Comparison of ENCODE assay signal across 8 cellular contexts in genomic region chr3:172709776-172710708, GRCh38. TPM values are rescaled to one million over a fixed set of nuclear protein-coding genes. Genes with fewer than 3 reads are reported as not detected.
DNase-seq lines count a peak whose midpoint lies in the region; ATAC-seq and TF ChIP-seq lines count a peak whose summit lies in the region.

No MANE protein-coding gene starts in this region.

- H3K4me3 ChIP-seq in AG04449 (ENCODE audit: low read depth, low read length): peak overlapping the region; percentile 94
- H3K4me3 ChIP-seq in epithelial cell of proximal tubule (ENCODE audit: low read depth, low read length): peak overlapping the region; percentile 87
- peak overlapping the region; percentile 51 to 67 (median 60) for H3K4me3 ChIP-seq in transverse colon

- H3K9me3 ChIP-seq in KOPT-K1 (ENCODE audit: insufficient read depth, low read length, poor library complexity, severe bottlenecking) (no peaks in the 10 kb centered on the region), transverse colon (no peaks in the 10 kb centered on the region)

- peaks cover 19% of the 10 kb centered on the region for H3K4me1 Mint-ChIP-seq in activated CD4-positive, alpha-beta memory T cell treated with anti-CD3 and anti-CD28 coated beads for 36 hours (ENCODE audit: low read depth)

- TF ChIP-seq CTCF in AG04449 (IDR thresholded peaks at IDR 0.05; ENCODE audit: insufficient read depth, low read length, missing control alignments) (no peak), epithelial cell of proximal tubule (conservative IDR thresholded peaks at IDR 0.05; ENCODE audit: low read depth, low read length) (no peak), transverse colon (IDR thresholded peaks at IDR 0.05) (no peak)

- H3K9me3 Mint-ChIP-seq in activated CD4-positive, alpha-beta memory T cell treated with anti-CD3 and anti-CD28 coated beads for 36 hours: no peaks in the 10 kb centered on the region

- intact Hi-C loops in activated CD4-positive, alpha-beta memory T cell treated with anti-CD3 and anti-CD28 coated beads for 36 hours (cut with micrococcal nuclease): no loop called here
- intact Hi-C loops in transverse colon (cut with DNase I; ENCODE audit: low total_unique reads): no loop called here

- peak; percentile 1 for ATAC-seq in GM18498 (IDR thresholded peaks at IDR 0.05; ENCODE audit: unreplicated experiment)
- no peak for ATAC-seq in HG02870 (IDR thresholded peaks at IDR 0.05; ENCODE audit: unreplicated experiment)

- peak; percentile 33 for TF ChIP-seq POLR2A in transverse colon (IDR thresholded peaks at IDR 0.05)

- H3K36me3 ChIP-seq in KOPT-K1 (ENCODE audit: insufficient read depth, low read length) (no peaks in the 10 kb centered on the region), transverse colon (no peaks in the 10 kb centered on the region)

- H3K36me3 Mint-ChIP-seq in activated CD4-positive, alpha-beta memory T cell treated with anti-CD3 and anti-CD28 coated beads for 36 hours: no peaks in the 10 kb centered on the region

- POLR2A ChIA-PET in AG04449 (lab: Yijun Ruan, JAX): interaction anchor here (0.8 to 2.3 kb wide), 2 partner anchors 39 to 78 kb away, joined by 3 to 14 read pairs; partner anchors contain the start of gene ECT2
- POLR2A ChIA-PET in activated CD4-positive, alpha-beta memory T cell treated with anti-CD3 and anti-CD28 coated beads for 36 hours (lab: Charles Lee): interaction anchor here (1.0 kb wide), 1 partner anchor 20 kb away, joined by 4 read pairs; no protein-coding TSS in a partner anchor

- no peaks in the 10 kb centered on the region for H3K27me3 ChIP-seq in transverse colon

- in situ Hi-C loops in transverse colon (cut with MboI; ENCODE audit: low pct_ligation_motif_present in 1 of 4, low pct_unique_long_range_greater_than_20kb in 1 of 4, low sequenced_read_pairs in 3 of 4): no loop called here

- TF ChIP-seq EP300 in transverse colon (IDR thresholded peaks at IDR 0.05; ENCODE audit: low read depth): no peak

- 1 to 2% methylated on average over 6 to 21 of the region's 21 CpGs for WGBS in transverse colon (ENCODE audit: low coverage in 1 of 2), 2 donors

- peak overlapping the region; percentile 51 for H3K27ac ChIP-seq in KOPT-K1 (ENCODE audit: low read depth, low read length, poor library complexity, severe bottlenecking)
- H3K27ac ChIP-seq in transverse colon: peak overlapping the region; percentile 89 to 93 (median 90)

- peaks cover 0 to 48% (median 22%) of the 10 kb centered on the region in 4 donors for H3K4me1 ChIP-seq in transverse colon

- H3K27me3 Mint-ChIP-seq in activated CD4-positive, alpha-beta memory T cell treated with anti-CD3 and anti-CD28 coated beads for 36 hours: no peaks in the 10 kb centered on the region

- DNase-seq in AG04449 (ENCODE audit: low read depth, low spot score) (no peak), epithelial cell of proximal tubule (ENCODE audit: low read depth) (no peak), mucosa of gallbladder (ENCODE audit: low spot score) (peak; percentile 25), transverse colon (peak; percentile 41)
- DNase-seq in activated CD4-positive, alpha-beta memory T cell treated with anti-CD3 and anti-CD28 coated beads for 36 hours: peak; percentile 21

- peak overlapping the region; percentile 91 for H3K4me3 Mint-ChIP-seq in activated CD4-positive, alpha-beta memory T cell treated with anti-CD3 and anti-CD28 coated beads for 36 hours

- no peak overlapping the region for H3K27ac Mint-ChIP-seq in activated CD4-positive, alpha-beta memory T cell treated with anti-CD3 and anti-CD28 coated beads for 36 hours

- CTCF ChIA-PET in AG04449 (lab: Yijun Ruan, JAX): interaction anchor here (0.6 to 2.5 kb wide), 11 partner anchors 10 to 79 kb away, joined by 3 to 10 read pairs (median 3); partner anchors contain the start of gene ECT2
- CTCF ChIA-PET in activated CD4-positive, alpha-beta memory T cell treated with anti-CD3 and anti-CD28 coated beads for 36 hours (lab: Charles Lee): interaction anchor here (0.7 to 3.6 kb wide), 10 partner anchors 25 to 114 kb away, joined by 3 to 34 read pairs (median 4); partner anchors contain the start of gene ECT2

RNA-seq across cellular contexts. Expression of gene NCEH1, which starts 0.8 kb away (rescaled TPM):
- 1 to 10 TPM; 4.6 to 5.2 TPM for total RNA-seq in activated CD4-positive, alpha-beta memory T cell treated with anti-CD3 and anti-CD28 coated beads for 36 hours
- total RNA-seq in epithelial cell of proximal tubule (67.1 and 72.9 TPM in 2 replicates), mucosa of gallbladder (15.1 TPM), transverse colon (10 to 100 TPM in 3 of 4 donors, 1 to 10 TPM in 1; 2.4 to 88.3 (median 29.3) TPM)

RNA-seq across cellular contexts. Expression of gene ECT2, which starts 40.5 kb away (rescaled TPM):
- 10 to 100 TPM; 48.2 to 52.8 TPM for total RNA-seq in activated CD4-positive, alpha-beta memory T cell treated with anti-CD3 and anti-CD28 coated beads for 36 hours
- total RNA-seq in epithelial cell of proximal tubule (98.8 and 129 TPM in 2 replicates), mucosa of gallbladder (11.2 TPM), transverse colon (10 to 100 TPM in 3 of 4 donors, 1 to 10 TPM in 1; 4.1 to 23.3 (median 13.2) TPM)

Comparison
In these comparisons a context has a peak if more than half of its experiments do, and no peak if none do; other contexts are left out.
1. DNase-seq: peak in activated CD4-positive, alpha-beta memory T cell treated with anti-CD3 and anti-CD28 coated beads for 36 hours (single experiment), mucosa of gallbladder (single experiment) and transverse colon (single experiment); none in AG04449 (single experiment) and epithelial cell of proximal tubule (single experiment).
2. Peak in every context shown above with its lines, with median percentiles within 50 percentile points of each other: H3K4me3 ChIP-seq.